ENCODE assay signal across 1 cellular context in the genomic region with DNA sequence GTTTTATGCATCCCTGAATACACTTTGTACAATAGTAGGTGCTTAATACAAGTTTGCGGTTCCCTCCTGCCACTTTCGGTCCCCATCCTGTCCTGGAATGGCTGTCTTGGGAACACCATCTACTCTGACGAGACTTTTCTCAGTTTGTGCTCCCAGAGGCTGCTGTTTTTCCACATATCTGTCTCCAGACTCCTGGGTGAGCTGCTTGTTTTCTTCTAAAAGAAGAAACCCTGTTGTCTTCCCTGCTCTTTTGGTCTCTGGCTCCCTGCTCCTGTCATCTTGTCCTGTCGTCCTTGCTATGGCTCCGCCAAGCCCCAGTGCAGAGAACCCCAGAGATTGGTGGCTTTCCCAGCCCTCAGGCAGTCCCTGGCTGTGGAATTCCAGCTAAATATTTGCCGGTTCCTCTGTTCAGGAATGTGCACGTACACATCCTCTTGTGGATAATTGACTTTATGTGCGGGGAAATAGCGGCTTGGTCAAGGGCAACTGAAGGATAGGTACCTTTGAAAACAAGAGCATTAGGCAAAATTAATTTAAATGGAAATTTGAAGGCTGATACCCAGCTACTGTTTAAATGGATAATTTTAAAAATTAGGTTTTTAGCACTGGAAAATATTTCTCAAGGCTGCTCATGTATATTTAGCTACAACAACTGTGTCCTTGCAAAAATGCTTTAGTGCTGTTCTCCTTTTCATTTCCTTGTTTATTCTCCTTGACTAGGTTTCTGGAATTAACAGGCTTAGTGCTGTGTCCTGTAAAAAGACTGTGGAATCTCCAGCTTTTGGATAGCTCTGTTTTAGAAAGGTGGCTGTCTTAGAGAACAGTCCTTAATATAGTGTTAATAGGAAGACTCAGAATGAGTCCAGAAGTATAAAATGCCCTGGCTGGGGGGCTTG.
TF ChIP-seq lines count a peak whose summit lies in the region.

No MANE protein-coding gene starts in this region.

TF ChIP-seq in HepG2, 621 proteins besides CTCF, POLR2A, EP300 and RAD21 (continued from another document and continues in another):
- TF ChIP-seq, protein P1, sequence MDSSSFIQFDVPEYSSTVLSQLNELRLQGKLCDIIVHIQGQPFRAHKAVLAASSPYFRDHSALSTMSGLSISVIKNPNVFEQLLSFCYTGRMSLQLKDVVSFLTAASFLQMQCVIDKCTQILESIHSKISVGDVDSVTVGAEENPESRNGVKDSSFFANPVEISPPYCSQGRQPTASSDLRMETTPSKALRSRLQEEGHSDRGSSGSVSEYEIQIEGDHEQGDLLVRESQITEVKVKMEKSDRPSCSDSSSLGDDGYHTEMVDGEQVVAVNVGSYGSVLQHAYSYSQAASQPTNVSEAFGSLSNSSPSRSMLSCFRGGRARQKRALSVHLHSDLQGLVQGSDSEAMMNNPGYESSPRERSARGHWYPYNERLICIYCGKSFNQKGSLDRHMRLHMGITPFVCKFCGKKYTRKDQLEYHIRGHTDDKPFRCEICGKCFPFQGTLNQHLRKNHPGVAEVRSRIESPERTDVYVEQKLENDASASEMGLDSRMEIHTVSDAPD (CRISPR knock-in tag; IDR thresholded peaks at IDR 0.05) = 0 out of 2 replicates have a peak, but pooled peaks have one; percentile 67
- TF ChIP-seq ZNF776 (CRISPR knock-in tag; IDR thresholded peaks at IDR 0.05) (no peak), ZNF781 (CRISPR knock-in tag; IDR thresholded peaks at IDR 0.05; ENCODE audit: borderline replicate concordance, not compliant biosample characterization) (peak; percentile 25), ZNF816 (CRISPR knock-in tag; IDR thresholded peaks at IDR 0.05; ENCODE audit: borderline replicate concordance) (peak; percentile 74), RFXANK (CRISPR knock-in tag; IDR thresholded peaks at IDR 0.05) (0 out of 2 replicates have a peak, but pooled peaks have one; percentile 67), PHF8 (CRISPR knock-in tag; IDR thresholded peaks at IDR 0.05) (no peak), HNRNPUL1 (IDR thresholded peaks at IDR 0.05; ENCODE audit: low read depth, low read length) (no peak), JUN (CRISPR knock-in tag; IDR thresholded peaks at IDR 0.05) (no peak), ZNF205 (CRISPR knock-in tag; IDR thresholded peaks at IDR 0.05) (peak; percentile 75), KLF9 (CRISPR knock-in tag; IDR thresholded peaks at IDR 0.05; ENCODE audit: low read depth) (no peak), NFIC (IDR thresholded peaks at IDR 0.05; ENCODE audit: low read length) (peak; percentile 70), ZNF850 (CRISPR knock-in tag; conservative IDR thresholded peaks at IDR 0.05) (0 out of 2 replicates have a peak, but pooled peaks have one; percentile 47), ZNF451 (CRISPR knock-in tag; IDR thresholded peaks at IDR 0.05) (no peak), MYNN (CRISPR knock-in tag; IDR thresholded peaks at IDR 0.05; ENCODE audit: low read depth) (no peak), RFXAP (CRISPR knock-in tag; IDR thresholded peaks at IDR 0.05; ENCODE audit: borderline replicate concordance) (no peak; the same call in 1 of the 2 replicates), PTBP1 (IDR thresholded peaks at IDR 0.05; ENCODE audit: low read depth, low read length, poor library complexity, severe bottlenecking) (no peak), PHF21A (CRISPR knock-in tag; IDR thresholded peaks at IDR 0.05) (peak; percentile 90), ZNF766 (CRISPR knock-in tag; IDR thresholded peaks at IDR 0.05; ENCODE audit: borderline replicate concordance) (peak; percentile 45; the same call in 1 of the 2 replicates), SP4 (CRISPR knock-in tag; IDR thresholded peaks at IDR 0.05) (no peak), ZNF282 (IDR thresholded peaks at IDR 0.05; ENCODE audit: partially characterized antibody) (no peak), FOXC1 (CRISPR knock-in tag; IDR thresholded peaks at IDR 0.05; ENCODE audit: borderline replicate concordance) (peak; percentile 26; the same call in 1 of the 2 replicates), ZNF709 (CRISPR knock-in tag; IDR thresholded peaks at IDR 0.05) (no peak), BCL6 (CRISPR knock-in tag; IDR thresholded peaks at IDR 0.05) (peak; percentile 93), ZBTB38 (CRISPR knock-in tag; IDR thresholded peaks at IDR 0.05) (peak; percentile 67; the same call in 1 of the 2 replicates), EEA1 (CRISPR knock-in tag; IDR thresholded peaks at IDR 0.05; ENCODE audit: borderline replicate concordance) (no peak), ZNF563 (CRISPR knock-in tag; IDR thresholded peaks at IDR 0.05) (no peak), HIVEP1 (CRISPR knock-in tag; IDR thresholded peaks at IDR 0.05) (no peak), TBX2 (CRISPR knock-in tag; IDR thresholded peaks at IDR 0.05; ENCODE audit: borderline replicate concordance) (peak; percentile 65), ZNF264 (CRISPR knock-in tag; IDR thresholded peaks at IDR 0.05) (peak; percentile 70; the same call in 1 of the 2 replicates), FOXP1 (IDR thresholded peaks at IDR 0.05) (no peak), FOXP1 (CRISPR knock-in tag; IDR thresholded peaks at IDR 0.05) (peak; percentile 86), IKZF4 (CRISPR knock-in tag; IDR thresholded peaks at IDR 0.05; ENCODE audit: borderline replicate concordance, low read depth, not compliant biosample characterization) (peak; percentile 18), KDM5B (CRISPR knock-in tag; IDR thresholded peaks at IDR 0.05; ENCODE audit: borderline replicate concordance) (no peak), ZKSCAN8 (CRISPR knock-in tag; IDR thresholded peaks at IDR 0.05; ENCODE audit: borderline replicate concordance) (no peak; the same call in none of the 2 replicates), DMAP1 (CRISPR knock-in tag; IDR thresholded peaks at IDR 0.05) (no peak; the same call in none of the 2 replicates)
- TF ChIP-seq, protein P2, sequence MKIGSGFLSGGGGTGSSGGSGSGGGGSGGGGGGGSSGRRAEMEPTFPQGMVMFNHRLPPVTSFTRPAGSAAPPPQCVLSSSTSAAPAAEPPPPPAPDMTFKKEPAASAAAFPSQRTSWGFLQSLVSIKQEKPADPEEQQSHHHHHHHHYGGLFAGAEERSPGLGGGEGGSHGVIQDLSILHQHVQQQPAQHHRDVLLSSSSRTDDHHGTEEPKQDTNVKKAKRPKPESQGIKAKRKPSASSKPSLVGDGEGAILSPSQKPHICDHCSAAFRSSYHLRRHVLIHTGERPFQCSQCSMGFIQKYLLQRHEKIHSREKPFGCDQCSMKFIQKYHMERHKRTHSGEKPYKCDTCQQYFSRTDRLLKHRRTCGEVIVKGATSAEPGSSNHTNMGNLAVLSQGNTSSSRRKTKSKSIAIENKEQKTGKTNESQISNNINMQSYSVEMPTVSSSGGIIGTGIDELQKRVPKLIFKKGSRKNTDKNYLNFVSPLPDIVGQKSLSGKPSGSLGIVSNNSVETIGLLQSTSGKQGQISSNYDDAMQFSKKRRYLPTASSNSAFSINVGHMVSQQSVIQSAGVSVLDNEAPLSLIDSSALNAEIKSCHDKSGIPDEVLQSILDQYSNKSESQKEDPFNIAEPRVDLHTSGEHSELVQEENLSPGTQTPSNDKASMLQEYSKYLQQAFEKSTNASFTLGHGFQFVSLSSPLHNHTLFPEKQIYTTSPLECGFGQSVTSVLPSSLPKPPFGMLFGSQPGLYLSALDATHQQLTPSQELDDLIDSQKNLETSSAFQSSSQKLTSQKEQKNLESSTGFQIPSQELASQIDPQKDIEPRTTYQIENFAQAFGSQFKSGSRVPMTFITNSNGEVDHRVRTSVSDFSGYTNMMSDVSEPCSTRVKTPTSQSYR (CRISPR knock-in tag; IDR thresholded peaks at IDR 0.05; ENCODE audit: borderline replicate concordance) = peak; percentile 39; the same call in 1 of the 2 replicates
- TF ChIP-seq, protein P3, sequence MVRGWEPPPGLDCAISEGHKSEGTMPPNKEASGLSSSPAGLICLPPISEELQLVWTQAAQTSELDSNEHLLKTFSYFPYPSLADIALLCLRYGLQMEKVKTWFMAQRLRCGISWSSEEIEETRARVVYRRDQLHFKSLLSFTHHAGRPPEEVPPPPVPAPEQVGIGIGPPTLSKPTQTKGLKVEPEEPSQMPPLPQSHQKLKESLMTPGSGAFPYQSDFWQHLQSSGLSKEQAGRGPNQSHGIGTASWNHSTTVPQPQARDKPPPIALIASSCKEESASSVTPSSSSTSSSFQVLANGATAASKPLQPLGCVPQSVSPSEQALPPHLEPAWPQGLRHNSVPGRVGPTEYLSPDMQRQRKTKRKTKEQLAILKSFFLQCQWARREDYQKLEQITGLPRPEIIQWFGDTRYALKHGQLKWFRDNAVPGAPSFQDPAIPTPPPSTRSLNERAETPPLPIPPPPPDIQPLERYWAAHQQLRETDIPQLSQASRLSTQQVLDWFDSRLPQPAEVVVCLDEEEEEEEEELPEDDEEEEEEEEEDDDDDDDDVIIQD (CRISPR knock-in tag; IDR thresholded peaks at IDR 0.05; ENCODE audit: low read depth) = peak; percentile 62; the same call in 1 of the 2 replicates
- TF ChIP-seq, protein P4, sequence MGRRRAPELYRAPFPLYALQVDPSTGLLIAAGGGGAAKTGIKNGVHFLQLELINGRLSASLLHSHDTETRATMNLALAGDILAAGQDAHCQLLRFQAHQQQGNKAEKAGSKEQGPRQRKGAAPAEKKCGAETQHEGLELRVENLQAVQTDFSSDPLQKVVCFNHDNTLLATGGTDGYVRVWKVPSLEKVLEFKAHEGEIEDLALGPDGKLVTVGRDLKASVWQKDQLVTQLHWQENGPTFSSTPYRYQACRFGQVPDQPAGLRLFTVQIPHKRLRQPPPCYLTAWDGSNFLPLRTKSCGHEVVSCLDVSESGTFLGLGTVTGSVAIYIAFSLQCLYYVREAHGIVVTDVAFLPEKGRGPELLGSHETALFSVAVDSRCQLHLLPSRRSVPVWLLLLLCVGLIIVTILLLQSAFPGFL (CRISPR knock-in tag; IDR thresholded peaks at IDR 0.05) = no peak
- TF ChIP-seq, protein P5, sequence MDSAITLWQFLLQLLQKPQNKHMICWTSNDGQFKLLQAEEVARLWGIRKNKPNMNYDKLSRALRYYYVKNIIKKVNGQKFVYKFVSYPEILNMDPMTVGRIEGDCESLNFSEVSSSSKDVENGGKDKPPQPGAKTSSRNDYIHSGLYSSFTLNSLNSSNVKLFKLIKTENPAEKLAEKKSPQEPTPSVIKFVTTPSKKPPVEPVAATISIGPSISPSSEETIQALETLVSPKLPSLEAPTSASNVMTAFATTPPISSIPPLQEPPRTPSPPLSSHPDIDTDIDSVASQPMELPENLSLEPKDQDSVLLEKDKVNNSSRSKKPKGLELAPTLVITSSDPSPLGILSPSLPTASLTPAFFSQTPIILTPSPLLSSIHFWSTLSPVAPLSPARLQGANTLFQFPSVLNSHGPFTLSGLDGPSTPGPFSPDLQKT (CRISPR knock-in tag; IDR thresholded peaks at IDR 0.05; ENCODE audit: borderline replicate concordance) = no peak
- TF ChIP-seq, protein P6, sequence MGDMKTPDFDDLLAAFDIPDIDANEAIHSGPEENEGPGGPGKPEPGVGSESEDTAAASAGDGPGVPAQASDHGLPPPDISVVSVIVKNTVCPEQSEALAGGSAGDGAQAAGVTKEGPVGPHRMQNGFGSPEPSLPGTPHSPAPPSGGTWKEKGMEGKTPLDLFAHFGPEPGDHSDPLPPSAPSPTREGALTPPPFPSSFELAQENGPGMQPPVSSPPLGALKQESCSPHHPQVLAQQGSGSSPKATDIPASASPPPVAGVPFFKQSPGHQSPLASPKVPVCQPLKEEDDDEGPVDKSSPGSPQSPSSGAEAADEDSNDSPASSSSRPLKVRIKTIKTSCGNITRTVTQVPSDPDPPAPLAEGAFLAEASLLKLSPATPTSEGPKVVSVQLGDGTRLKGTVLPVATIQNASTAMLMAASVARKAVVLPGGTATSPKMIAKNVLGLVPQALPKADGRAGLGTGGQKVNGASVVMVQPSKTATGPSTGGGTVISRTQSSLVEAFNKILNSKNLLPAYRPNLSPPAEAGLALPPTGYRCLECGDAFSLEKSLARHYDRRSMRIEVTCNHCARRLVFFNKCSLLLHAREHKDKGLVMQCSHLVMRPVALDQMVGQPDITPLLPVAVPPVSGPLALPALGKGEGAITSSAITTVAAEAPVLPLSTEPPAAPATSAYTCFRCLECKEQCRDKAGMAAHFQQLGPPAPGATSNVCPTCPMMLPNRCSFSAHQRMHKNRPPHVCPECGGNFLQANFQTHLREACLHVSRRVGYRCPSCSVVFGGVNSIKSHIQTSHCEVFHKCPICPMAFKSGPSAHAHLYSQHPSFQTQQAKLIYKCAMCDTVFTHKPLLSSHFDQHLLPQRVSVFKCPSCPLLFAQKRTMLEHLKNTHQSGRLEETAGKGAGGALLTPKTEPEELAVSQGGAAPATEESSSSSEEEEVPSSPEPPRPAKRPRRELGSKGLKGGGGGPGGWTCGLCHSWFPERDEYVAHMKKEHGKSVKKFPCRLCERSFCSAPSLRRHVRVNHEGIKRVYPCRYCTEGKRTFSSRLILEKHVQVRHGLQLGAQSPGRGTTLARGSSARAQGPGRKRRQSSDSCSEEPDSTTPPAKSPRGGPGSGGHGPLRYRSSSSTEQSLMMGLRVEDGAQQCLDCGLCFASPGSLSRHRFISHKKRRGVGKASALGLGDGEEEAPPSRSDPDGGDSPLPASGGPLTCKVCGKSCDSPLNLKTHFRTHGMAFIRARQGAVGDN (CRISPR knock-in tag; IDR thresholded peaks at IDR 0.05) = peak; percentile 49
- TF ChIP-seq, protein P7, sequence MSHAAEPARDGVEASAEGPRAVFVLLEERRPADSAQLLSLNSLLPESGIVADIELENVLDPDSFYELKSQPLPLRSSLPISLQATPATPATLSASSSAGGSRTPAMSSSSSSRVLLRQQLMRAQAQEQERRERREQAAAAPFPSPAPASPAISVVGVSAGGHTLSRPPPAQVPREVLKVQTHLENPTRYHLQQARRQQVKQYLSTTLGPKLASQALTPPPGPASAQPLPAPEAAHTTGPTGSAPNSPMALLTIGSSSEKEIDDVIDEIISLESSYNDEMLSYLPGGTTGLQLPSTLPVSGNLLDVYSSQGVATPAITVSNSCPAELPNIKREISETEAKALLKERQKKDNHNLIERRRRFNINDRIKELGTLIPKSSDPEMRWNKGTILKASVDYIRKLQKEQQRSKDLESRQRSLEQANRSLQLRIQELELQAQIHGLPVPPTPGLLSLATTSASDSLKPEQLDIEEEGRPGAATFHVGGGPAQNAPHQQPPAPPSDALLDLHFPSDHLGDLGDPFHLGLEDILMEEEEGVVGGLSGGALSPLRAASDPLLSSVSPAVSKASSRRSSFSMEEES (CRISPR knock-in tag; IDR thresholded peaks at IDR 0.05) = peak; percentile 26; the same call in 1 of the 2 replicates
- TF ChIP-seq, protein P8, sequence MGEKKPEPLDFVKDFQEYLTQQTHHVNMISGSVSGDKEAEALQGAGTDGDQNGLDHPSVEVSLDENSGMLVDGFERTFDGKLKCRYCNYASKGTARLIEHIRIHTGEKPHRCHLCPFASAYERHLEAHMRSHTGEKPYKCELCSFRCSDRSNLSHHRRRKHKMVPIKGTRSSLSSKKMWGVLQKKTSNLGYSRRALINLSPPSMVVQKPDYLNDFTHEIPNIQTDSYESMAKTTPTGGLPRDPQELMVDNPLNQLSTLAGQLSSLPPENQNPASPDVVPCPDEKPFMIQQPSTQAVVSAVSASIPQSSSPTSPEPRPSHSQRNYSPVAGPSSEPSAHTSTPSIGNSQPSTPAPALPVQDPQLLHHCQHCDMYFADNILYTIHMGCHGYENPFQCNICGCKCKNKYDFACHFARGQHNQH (CRISPR knock-in tag; IDR thresholded peaks at IDR 0.05) = peak; percentile 66
- TF ChIP-seq, protein P9, sequence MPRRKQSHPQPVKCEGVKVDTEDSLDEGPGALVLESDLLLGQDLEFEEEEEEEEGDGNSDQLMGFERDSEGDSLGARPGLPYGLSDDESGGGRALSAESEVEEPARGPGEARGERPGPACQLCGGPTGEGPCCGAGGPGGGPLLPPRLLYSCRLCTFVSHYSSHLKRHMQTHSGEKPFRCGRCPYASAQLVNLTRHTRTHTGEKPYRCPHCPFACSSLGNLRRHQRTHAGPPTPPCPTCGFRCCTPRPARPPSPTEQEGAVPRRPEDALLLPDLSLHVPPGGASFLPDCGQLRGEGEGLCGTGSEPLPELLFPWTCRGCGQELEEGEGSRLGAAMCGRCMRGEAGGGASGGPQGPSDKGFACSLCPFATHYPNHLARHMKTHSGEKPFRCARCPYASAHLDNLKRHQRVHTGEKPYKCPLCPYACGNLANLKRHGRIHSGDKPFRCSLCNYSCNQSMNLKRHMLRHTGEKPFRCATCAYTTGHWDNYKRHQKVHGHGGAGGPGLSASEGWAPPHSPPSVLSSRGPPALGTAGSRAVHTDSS (CRISPR knock-in tag; conservative IDR thresholded peaks at IDR 0.05) = no peak
